1 cellular context compared by ENCODE assay signal in the genomic region with DNA sequence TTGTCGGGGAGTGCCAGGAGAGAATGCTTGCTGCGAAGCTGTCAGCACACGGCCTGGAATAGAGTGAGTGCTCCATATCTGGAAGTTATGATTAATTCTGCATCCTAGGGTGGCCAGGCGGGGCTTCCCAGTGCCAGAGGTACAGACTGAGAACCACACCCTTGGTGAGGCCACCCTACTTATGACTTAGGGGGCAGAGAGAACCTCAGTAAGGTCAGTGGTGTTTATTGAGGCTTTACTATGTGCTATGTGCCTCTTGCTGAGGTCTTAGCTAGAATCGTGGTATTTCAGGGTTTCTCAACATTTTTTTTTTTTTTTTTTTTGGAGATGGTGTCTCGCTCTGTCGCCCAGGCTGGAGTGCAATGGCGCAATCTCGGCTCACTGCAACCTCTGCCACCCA.
TF ChIP-seq lines count a peak whose summit lies in the region.

No MANE protein-coding gene starts in this region.

TF ChIP-seq in HEK293, 187 proteins besides CTCF, POLR2A, EP300 and RAD21:
- TF ChIP-seq, protein P1, sequence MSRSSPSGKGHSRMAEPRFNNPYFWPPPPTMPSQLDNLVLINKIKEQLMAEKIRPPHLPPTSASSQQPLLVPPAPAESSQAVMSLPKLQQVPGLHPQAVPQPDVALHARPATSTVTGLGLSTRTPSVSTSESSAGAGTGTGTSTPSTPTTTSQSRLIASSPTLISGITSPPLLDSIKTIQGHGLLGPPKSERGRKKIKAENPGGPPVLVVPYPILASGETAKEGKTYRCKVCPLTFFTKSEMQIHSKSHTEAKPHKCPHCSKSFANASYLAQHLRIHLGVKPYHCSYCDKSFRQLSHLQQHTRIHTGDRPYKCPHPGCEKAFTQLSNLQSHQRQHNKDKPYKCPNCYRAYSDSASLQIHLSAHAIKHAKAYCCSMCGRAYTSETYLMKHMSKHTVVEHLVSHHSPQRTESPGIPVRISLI (tag by site-specific recombination; IDR thresholded peaks at IDR 0.05): peak; percentile 41; the same call in 1 of the 2 replicates
- TF ChIP-seq ZNF664 (tag by site-specific recombination; IDR thresholded peaks at IDR 0.05) (peak; percentile 75; the same call in 1 of the 2 replicates), ZNF133 (tag by site-specific recombination; IDR thresholded peaks at IDR 0.05) (no peak)
